1 cellular context compared by ENCODE assay signal in the genomic region with DNA sequence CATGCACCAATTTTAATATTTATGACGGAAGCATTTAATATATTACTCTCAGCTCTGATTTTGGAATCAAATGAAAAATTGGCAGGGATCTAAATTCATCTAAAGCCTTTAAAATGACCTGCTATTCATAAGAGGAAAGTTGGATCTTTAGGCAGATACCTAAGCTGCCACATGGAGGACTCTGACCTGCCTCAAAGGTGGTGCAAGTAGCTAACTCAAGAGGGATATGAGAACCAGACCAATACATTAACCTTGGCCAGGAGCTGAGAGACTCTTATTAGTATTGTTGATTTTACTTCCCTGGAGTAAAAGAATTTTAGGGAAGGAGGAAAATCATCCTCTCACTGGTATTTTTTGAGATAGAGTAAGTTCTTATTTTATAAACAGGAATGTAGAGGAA.
TF ChIP-seq lines count a peak whose summit lies in the region.

No MANE protein-coding gene starts in this region.

TF ChIP-seq in K562, 482 proteins besides CTCF, POLR2A, EP300 and RAD21 (continued from another document):
- TF ChIP-seq TAF1 (IDR thresholded peaks at IDR 0.05; ENCODE audit: control insufficient read depth, extremely low read depth, insufficient read depth, low read length, severe bottlenecking), result no peak
- TF ChIP-seq ZNF707 (CRISPR knock-in tag; conservative IDR thresholded peaks at IDR 0.05), result no peak
- TF ChIP-seq ZNF77 (CRISPR knock-in tag; IDR thresholded peaks at IDR 0.05), result no peak
- TF ChIP-seq, protein P1, sequence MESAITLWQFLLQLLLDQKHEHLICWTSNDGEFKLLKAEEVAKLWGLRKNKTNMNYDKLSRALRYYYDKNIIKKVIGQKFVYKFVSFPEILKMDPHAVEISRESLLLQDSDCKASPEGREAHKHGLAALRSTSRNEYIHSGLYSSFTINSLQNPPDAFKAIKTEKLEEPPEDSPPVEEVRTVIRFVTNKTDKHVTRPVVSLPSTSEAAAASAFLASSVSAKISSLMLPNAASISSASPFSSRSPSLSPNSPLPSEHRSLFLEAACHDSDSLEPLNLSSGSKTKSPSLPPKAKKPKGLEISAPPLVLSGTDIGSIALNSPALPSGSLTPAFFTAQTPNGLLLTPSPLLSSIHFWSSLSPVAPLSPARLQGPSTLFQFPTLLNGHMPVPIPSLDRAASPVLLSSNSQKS (CRISPR knock-in tag; IDR thresholded peaks at IDR 0.05), result no peak
- TF ChIP-seq, protein P2, sequence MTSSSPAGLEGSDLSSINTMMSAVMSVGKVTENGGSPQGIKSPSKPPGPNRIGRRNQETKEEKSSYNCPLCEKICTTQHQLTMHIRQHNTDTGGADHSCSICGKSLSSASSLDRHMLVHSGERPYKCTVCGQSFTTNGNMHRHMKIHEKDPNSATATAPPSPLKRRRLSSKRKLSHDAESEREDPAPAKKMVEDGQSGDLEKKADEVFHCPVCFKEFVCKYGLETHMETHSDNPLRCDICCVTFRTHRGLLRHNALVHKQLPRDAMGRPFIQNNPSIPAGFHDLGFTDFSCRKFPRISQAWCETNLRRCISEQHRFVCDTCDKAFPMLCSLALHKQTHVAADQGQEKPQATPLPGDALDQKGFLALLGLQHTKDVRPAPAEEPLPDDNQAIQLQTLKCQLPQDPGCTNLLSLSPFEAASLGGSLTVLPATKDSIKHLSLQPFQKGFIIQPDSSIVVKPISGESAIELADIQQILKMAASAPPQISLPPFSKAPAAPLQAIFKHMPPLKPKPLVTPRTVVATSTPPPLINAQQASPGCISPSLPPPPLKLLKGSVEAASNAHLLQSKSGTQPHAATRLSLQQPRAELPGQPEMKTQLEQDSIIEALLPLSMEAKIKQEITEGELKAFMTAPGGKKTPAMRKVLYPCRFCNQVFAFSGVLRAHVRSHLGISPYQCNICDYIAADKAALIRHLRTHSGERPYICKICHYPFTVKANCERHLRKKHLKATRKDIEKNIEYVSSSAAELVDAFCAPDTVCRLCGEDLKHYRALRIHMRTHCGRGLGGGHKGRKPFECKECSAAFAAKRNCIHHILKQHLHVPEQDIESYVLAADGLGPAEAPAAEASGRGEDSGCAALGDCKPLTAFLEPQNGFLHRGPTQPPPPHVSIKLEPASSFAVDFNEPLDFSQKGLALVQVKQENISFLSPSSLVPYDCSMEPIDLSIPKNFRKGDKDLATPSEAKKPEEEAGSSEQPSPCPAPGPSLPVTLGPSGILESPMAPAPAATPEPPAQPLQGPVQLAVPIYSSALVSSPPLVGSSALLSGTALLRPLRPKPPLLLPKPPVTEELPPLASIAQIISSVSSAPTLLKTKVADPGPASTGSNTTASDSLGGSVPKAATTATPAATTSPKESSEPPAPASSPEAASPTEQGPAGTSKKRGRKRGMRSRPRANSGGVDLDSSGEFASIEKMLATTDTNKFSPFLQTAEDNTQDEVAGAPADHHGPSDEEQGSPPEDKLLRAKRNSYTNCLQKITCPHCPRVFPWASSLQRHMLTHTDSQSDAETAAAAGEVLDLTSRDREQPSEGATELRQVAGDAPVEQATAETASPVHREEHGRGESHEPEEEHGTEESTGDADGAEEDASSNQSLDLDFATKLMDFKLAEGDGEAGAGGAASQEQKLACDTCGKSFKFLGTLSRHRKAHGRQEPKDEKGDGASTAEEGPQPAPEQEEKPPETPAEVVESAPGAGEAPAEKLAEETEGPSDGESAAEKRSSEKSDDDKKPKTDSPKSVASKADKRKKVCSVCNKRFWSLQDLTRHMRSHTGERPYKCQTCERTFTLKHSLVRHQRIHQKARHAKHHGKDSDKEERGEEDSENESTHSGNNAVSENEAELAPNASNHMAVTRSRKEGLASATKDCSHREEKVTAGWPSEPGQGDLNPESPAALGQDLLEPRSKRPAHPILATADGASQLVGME (CRISPR knock-in tag; IDR thresholded peaks at IDR 0.05), result no peak
- TF ChIP-seq, protein P3, sequence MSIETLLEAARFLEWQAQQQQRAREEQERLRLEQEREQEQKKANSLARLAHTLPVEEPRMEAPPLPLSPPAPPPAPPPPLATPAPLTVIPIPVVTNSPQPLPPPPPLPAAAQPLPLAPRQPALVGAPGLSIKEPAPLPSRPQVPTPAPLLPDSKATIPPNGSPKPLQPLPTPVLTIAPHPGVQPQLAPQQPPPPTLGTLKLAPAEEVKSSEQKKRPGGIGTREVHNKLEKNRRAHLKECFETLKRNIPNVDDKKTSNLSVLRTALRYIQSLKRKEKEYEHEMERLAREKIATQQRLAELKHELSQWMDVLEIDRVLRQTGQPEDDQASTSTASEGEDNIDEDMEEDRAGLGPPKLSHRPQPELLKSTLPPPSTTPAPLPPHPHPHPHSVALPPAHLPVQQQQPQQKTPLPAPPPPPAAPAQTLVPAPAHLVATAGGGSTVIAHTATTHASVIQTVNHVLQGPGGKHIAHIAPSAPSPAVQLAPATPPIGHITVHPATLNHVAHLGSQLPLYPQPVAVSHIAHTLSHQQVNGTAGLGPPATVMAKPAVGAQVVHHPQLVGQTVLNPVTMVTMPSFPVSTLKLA (conservative IDR thresholded peaks at IDR 0.05), result no peak
- TF ChIP-seq ZNF143 (CRISPR knock-in tag; IDR thresholded peaks at IDR 0.05), result no peak
- no peak for TF ChIP-seq ZNF445 (CRISPR knock-in tag; IDR thresholded peaks at IDR 0.05; ENCODE audit: low read depth)
- no peak for TF ChIP-seq TSC22D4 (tag; IDR thresholded peaks at IDR 0.05)
- TF ChIP-seq BCOR (IDR thresholded peaks at IDR 0.05), result no peak
- no peak for TF ChIP-seq HEY1 (CRISPR knock-in tag; IDR thresholded peaks at IDR 0.05; ENCODE audit: borderline replicate concordance)
- TF ChIP-seq SRSF7 (optimal IDR thresholded peaks at IDR 0.05; ENCODE audit: low read depth, low read length), result no peak
- TF ChIP-seq BDP1 (IDR thresholded peaks at IDR 0.05; ENCODE audit: insufficient read depth, insufficient read length), result no peak
- peak; percentile 55; the same call in 1 of the 2 replicates for TF ChIP-seq POLR2AphosphoS5 (IDR thresholded peaks at IDR 0.05; ENCODE audit: control insufficient read depth, insufficient read depth, low read depth, low read length)
- TF ChIP-seq ESRRA (IDR thresholded peaks at IDR 0.05; ENCODE audit: borderline replicate concordance, low read depth), result no peak
- no peak for TF ChIP-seq TAF9B (IDR thresholded peaks at IDR 0.05; ENCODE audit: partially characterized antibody)
- no peak for TF ChIP-seq PHF21A (IDR thresholded peaks at IDR 0.05; ENCODE audit: borderline replicate concordance, low read depth)
